ENCODE assay signal across 8 cellular contexts in the genomic region with DNA sequence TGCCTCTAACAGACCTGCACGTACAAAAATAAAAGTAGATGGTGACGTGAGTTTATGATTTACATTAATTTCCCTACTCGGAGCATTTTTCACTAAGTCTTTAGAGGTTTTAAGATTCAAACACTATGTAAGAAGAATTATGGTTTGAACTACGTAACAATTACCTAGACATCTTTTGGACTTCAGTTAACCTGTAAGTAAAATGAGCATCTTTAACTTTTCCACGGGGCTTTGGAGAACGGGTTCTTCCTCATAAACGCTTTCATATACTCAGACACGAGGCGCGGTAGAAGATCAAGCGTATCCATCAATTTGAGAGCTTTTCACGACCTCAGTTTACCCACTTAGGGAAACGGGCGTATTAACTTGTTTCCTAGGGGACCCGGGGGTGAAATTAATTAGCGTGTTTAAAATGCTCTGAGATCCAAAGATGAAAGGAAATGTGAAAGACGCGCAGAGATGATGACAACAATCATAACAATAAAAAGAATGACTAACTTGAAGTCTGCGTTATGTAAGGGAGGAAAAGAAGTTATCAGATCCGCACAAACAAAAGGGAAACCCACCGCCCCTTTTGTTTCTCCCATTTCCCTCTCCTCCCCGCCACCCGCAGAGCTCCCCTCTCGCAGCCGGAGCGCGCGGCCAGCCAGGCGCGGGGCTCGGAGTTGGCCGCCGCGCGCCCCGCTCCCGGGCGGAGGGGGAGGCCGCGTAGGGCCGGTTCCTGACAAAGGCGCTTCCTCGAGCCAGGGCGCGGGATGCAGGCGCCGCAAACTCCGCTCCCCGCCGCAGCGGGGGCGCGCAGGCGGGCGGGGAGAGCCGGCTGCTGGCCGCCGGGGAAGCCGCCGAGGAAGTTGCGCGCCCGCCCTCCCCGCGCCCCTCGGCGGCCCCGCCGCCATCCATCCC. TPM values are rescaled to one million over a fixed set of nuclear protein-coding genes. Genes with fewer than 3 reads are reported as not detected.
DNase-seq lines count a peak whose midpoint lies in the region; ATAC-seq and TF ChIP-seq lines count a peak whose summit lies in the region.

No MANE protein-coding gene starts in this region.

- TF ChIP-seq CTCF in AG04449 (IDR thresholded peaks at IDR 0.05; ENCODE audit: insufficient read depth, low read length, missing control alignments) (no peak), fibroblast of villous mesenchyme (IDR thresholded peaks at IDR 0.05; ENCODE audit: insufficient read depth, low read depth, low read length) (no peak), nephron progenitor cell (IDR thresholded peaks at IDR 0.05) (no peak)

- ATAC-seq in GM18517 (IDR thresholded peaks at IDR 0.05; ENCODE audit: unreplicated experiment) (peak; percentile 3), HG03039 (IDR thresholded peaks at IDR 0.05; ENCODE audit: unreplicated experiment) (peak; percentile 13)

- no peaks in the 10 kb centered on the region for H3K9me3 Mint-ChIP-seq in activated T-helper 1 cell treated with anti-CD3 and anti-CD28 coated beads, Interleukin-12 subunit alpha, Interleukin-12 subunit beta, Interleukin-2, Interleukin-4 antibody, amounts not matched to agents 30 ng/mL and 10 ng/mL and 1 ng/mL, durations not matched to agents 14 hours and 24 hours and 36 hours
- H3K9me3 Mint-ChIP-seq in nephron progenitor cell = no peaks in the 10 kb centered on the region

- intact Hi-C loops in activated T-helper 1 cell treated with anti-CD3 and anti-CD28 coated beads, Interleukin-12 subunit alpha, Interleukin-12 subunit beta, Interleukin-2, Interleukin-4 antibody, amounts not matched to agents 30 ng/mL and 10 ng/mL and 1 ng/mL, durations not matched to agents 14 hours and 24 hours and 36 hours (cut with micrococcal nuclease) = loop anchor here (1.0 to 10.0 kb wide), 13 partner anchors 15 to 841 kb away; a partner anchor contains a TSS

- H3K4me3 ChIP-seq in AG04449 (ENCODE audit: low read depth, low read length) (peak overlapping the region; percentile 86), fibroblast of villous mesenchyme (ENCODE audit: low read depth, low read length) (peak overlapping the region; percentile 79)

- CTCF ChIA-PET in AG04449 (lab: Yijun Ruan, JAX) = interaction anchor here (0.6 to 1.8 kb wide), 5 partner anchors 18 to 185 kb away, joined by 3 to 6 read pairs (median 3); no protein-coding TSS in a partner anchor

- H3K36me3 Mint-ChIP-seq in activated T-helper 1 cell treated with anti-CD3 and anti-CD28 coated beads, Interleukin-12 subunit alpha, Interleukin-12 subunit beta, Interleukin-2, Interleukin-4 antibody, amounts not matched to agents 30 ng/mL and 10 ng/mL and 1 ng/mL, durations not matched to agents 14 hours and 24 hours and 36 hours (ENCODE audit: low read depth) = peaks cover 26% of the 10 kb centered on the region
- H3K36me3 Mint-ChIP-seq in nephron progenitor cell (ENCODE audit: low read depth) = peaks cover 11% of the 10 kb centered on the region

- peaks cover 3% of the 10 kb centered on the region for H3K27me3 Mint-ChIP-seq in activated T-helper 1 cell treated with anti-CD3 and anti-CD28 coated beads, Interleukin-12 subunit alpha, Interleukin-12 subunit beta, Interleukin-2, Interleukin-4 antibody, amounts not matched to agents 30 ng/mL and 10 ng/mL and 1 ng/mL, durations not matched to agents 14 hours and 24 hours and 36 hours (ENCODE audit: insufficient read depth)
- no peaks in the 10 kb centered on the region for H3K27me3 Mint-ChIP-seq in nephron progenitor cell (ENCODE audit: low read depth, poor library complexity)

- DNase-seq in AG04449 (ENCODE audit: low read depth, low spot score) = no peak
- peak; percentile 47 for DNase-seq in NCI-H345 treated with DMSO at 0.1 percent for 48 hours (lab: John Stamatoyannopoulos, UW; ENCODE audit: unreplicated experiment)
- peak; percentile 32 for DNase-seq in activated T-helper 1 cell treated with anti-CD3 and anti-CD28 coated beads, Interleukin-12 subunit alpha, Interleukin-12 subunit beta, Interleukin-2, Interleukin-4 antibody, amounts not matched to agents 30 ng/mL and 10 ng/mL and 1 ng/mL, durations not matched to agents 14 hours and 24 hours and 36 hours (ENCODE audit: low spot score)
- DNase-seq in fibroblast of villous mesenchyme (ENCODE audit: low read depth) = peak; percentile 44
- peak; percentile 65 for DNase-seq in nephron progenitor cell
- no peak for DNase-seq in GF-D8 (lab: John Stamatoyannopoulos, UW)

- POLR2A ChIA-PET in AG04449 (lab: Yijun Ruan, JAX) = no interaction called here

- peak overlapping the region; percentile 97 for H3K27ac Mint-ChIP-seq in activated T-helper 1 cell treated with anti-CD3 and anti-CD28 coated beads, Interleukin-12 subunit alpha, Interleukin-12 subunit beta, Interleukin-2, Interleukin-4 antibody, amounts not matched to agents 30 ng/mL and 10 ng/mL and 1 ng/mL, durations not matched to agents 14 hours and 24 hours and 36 hours
- H3K27ac Mint-ChIP-seq in nephron progenitor cell = peak overlapping the region; percentile 96

- peaks cover 37% of the 10 kb centered on the region for H3K4me1 Mint-ChIP-seq in activated T-helper 1 cell treated with anti-CD3 and anti-CD28 coated beads, Interleukin-12 subunit alpha, Interleukin-12 subunit beta, Interleukin-2, Interleukin-4 antibody, amounts not matched to agents 30 ng/mL and 10 ng/mL and 1 ng/mL, durations not matched to agents 14 hours and 24 hours and 36 hours (ENCODE audit: low read depth)
- peaks cover 41% of the 10 kb centered on the region for H3K4me1 Mint-ChIP-seq in nephron progenitor cell

- peak overlapping the region; percentile 98 for H3K4me3 Mint-ChIP-seq in activated T-helper 1 cell treated with anti-CD3 and anti-CD28 coated beads, Interleukin-12 subunit alpha, Interleukin-12 subunit beta, Interleukin-2, Interleukin-4 antibody, amounts not matched to agents 30 ng/mL and 10 ng/mL and 1 ng/mL, durations not matched to agents 14 hours and 24 hours and 36 hours
- H3K4me3 Mint-ChIP-seq in nephron progenitor cell = peak overlapping the region; percentile 94

RNA-seq across cellular contexts. Expression of a gene that starts 0.8 kb away (rescaled TPM):
- total RNA-seq in activated T-helper 1 cell treated with anti-CD3 and anti-CD28 coated beads, Interleukin-12 subunit alpha, Interleukin-12 subunit beta, Interleukin-2, Interleukin-4 antibody, amounts not matched to agents 30 ng/mL and 10 ng/mL and 1 ng/mL, durations not matched to agents 14 hours and 24 hours and 36 hours = 47.1 and 50.4 TPM in 2 replicates
- 8.4 and 10.8 TPM in 2 replicates for total RNA-seq in fibroblast of villous mesenchyme

Comparison
In these comparisons a context has a peak if more than half of its experiments do, and no peak if none do; other contexts are left out.
1. DNase-seq: peak in NCI-H345 treated with DMSO at 0.1 percent for 48 hours (single experiment), activated T-helper 1 cell treated with anti-CD3 and anti-CD28 coated beads, Interleukin-12 subunit alpha, Interleukin-12 subunit beta, Interleukin-2, Interleukin-4 antibody, amounts not matched to agents 30 ng/mL and 10 ng/mL and 1 ng/mL, durations not matched to agents 14 hours and 24 hours and 36 hours (single experiment), fibroblast of villous mesenchyme (single experiment) and nephron progenitor cell (single experiment); none in AG04449 (single experiment) and GF-D8 (single experiment).